ENCODE assay signal across 1 cellular context in genomic region chr2:28052691-28053090, GRCh38.
TF ChIP-seq lines count a peak whose summit lies in the region.

No MANE protein-coding gene starts in this region.

TF ChIP-seq in GM23338, 12 proteins besides CTCF, POLR2A, EP300 and RAD21 (continued from another document):
- no peak for TF ChIP-seq ZNF462 (CRISPR knock-in tag; IDR thresholded peaks at IDR 0.05)
